In the genomic region with DNA sequence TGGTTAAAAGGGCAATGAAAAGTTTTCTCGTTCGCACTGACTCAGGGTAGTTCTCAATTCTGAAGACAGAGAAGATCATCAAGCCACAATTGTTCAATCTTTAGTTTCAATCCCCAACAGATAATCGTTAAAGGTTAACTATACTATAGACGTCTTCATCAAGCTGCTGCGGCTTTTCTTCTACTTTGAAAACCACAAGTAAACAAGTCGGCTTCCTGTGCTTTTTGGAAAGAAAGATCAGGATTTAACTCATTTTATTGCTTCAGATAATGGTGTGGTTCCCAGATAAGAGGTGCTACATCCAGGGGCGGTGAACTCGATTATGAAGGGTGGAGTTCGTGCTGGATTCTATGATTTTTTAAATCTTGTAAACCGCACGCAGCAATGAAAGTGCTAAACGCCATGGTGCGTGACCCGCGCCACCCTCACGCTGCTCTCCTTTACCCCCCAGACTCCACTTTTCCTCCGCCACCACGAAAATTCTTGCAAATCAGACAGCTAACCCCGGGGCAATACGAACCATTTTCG, we compare ENCODE assay signal across 8 cellular contexts. TPM values are rescaled to one million over a fixed set of nuclear protein-coding genes. Genes with fewer than 3 reads are reported as not detected.
DNase-seq lines count a peak whose midpoint lies in the region; ATAC-seq, FAIRE-seq and TF ChIP-seq lines count a peak whose summit lies in the region.

No MANE protein-coding gene starts in this region.

- H3K36me3 ChIP-seq in CD8-positive, alpha-beta memory T cell (ENCODE audit: insufficient read depth, low read length), result no peaks in the 10 kb centered on the region

- H3K27me3 ChIP-seq in CD8-positive, alpha-beta memory T cell (ENCODE audit: insufficient read depth, low read length, poor library complexity, severe bottlenecking), result peaks cover 15% of the 10 kb centered on the region

- peak overlapping the region; percentile 85 to 94 (median 89) for H3K4me3 Mint-ChIP-seq in CD8-positive, alpha-beta memory T cell

- TF ChIP-seq CTCF in fibroblast of villous mesenchyme (IDR thresholded peaks at IDR 0.05; ENCODE audit: insufficient read depth, low read depth, low read length) (no peak), retinal pigment epithelial cell (conservative IDR thresholded peaks at IDR 0.05; ENCODE audit: low read depth, low read length) (no peak)

- DNase-seq in CD8-positive, alpha-beta memory T cell, result peak in 1 of 5 donors; percentile 7
- DNase-seq in GM19239 (ENCODE audit: insufficient read length, low spot score), result peak; percentile 39
- DNase-seq in SK-N-DZ (ENCODE audit: low spot score), result peak; percentile 83
- DNase-seq in fibroblast of villous mesenchyme (ENCODE audit: low read depth), result peak; percentile 58
- no peak for DNase-seq in retinal pigment epithelial cell (ENCODE audit: low read depth)
- no peak for DNase-seq in GDM1 (lab: John Stamatoyannopoulos, UW)
- DNase-seq in activated CD4-positive, alpha-beta T cell treated with anti-CD3 and anti-CD28 coated beads, Interleukin-2, amount 50 U/mL, for 4 hours, result no peak

- H3K27me3 Mint-ChIP-seq in CD8-positive, alpha-beta memory T cell, result peaks cover 23 to 71% of the 10 kb centered on the region in 2 donors

- POLR2A ChIA-PET in CD8-positive, alpha-beta memory T cell (lab: Charles Lee), result no interaction called here

- H3K9me3 ChIP-seq in CD8-positive, alpha-beta memory T cell (ENCODE audit: low read length), result no peaks in the 10 kb centered on the region

- peak overlapping the region; percentile 66 for H3K27ac ChIP-seq in CD8-positive, alpha-beta memory T cell (ENCODE audit: low read depth, low read length)

- peaks cover 32 to 40% (median 36%) of the 10 kb centered on the region in 3 donors for H3K4me1 Mint-ChIP-seq in CD8-positive, alpha-beta memory T cell

- peak; percentile 49 for ATAC-seq in HG03196 (IDR thresholded peaks at IDR 0.05; ENCODE audit: unreplicated experiment)

- CTCF ChIA-PET in CD8-positive, alpha-beta memory T cell (lab: Charles Lee), result no interaction called here

- no peaks in the 10 kb centered on the region for H3K36me3 Mint-ChIP-seq in CD8-positive, alpha-beta memory T cell

- H3K4me1 ChIP-seq in CD8-positive, alpha-beta memory T cell (ENCODE audit: insufficient read depth, low read length), result peaks cover 15% of the 10 kb centered on the region

- peak; percentile 91 for FAIRE-seq in GM19239 (lab: Jason Lieb, UNC)

- H3K27ac Mint-ChIP-seq in CD8-positive, alpha-beta memory T cell, result peak overlapping the region in 5 of 8 donors; percentile 12 to 71 (median 66)

- H3K9me3 Mint-ChIP-seq in CD8-positive, alpha-beta memory T cell, result peaks cover 0 to 3% (median 0%) of the 10 kb centered on the region in 5 donors

- peak overlapping the region; percentile 69 for H3K4me3 ChIP-seq in CD8-positive, alpha-beta memory T cell (ENCODE audit: low read length)
- peak overlapping the region; percentile 75 for H3K4me3 ChIP-seq in fibroblast of villous mesenchyme (ENCODE audit: low read depth, low read length)
- peak overlapping the region; percentile 79 for H3K4me3 ChIP-seq in retinal pigment epithelial cell (ENCODE audit: low read length)

RNA-seq across cellular contexts. Expression of a gene that starts 0.5 kb away (rescaled TPM):
- 10 to 100 TPM; 23.5 to 25.9 TPM for total RNA-seq in CD8-positive, alpha-beta memory T cell
- 5.0 TPM for polyA plus RNA-seq in CD8-positive, alpha-beta memory T cell
- 80.4 and 81.2 TPM in 2 replicates for polyA plus RNA-seq in SK-N-DZ (2014; cell fraction: cytosol; rRNA removed)
- polyA plus RNA-seq in SK-N-DZ (2014; cell fraction: nucleus; rRNA removed), result 167 and 207 TPM in 2 replicates
- total RNA-seq in fibroblast of villous mesenchyme, result 5.5 and 5.6 TPM in 2 replicates

Comparison
In these comparisons a context has a peak if more than half of its experiments do, and no peak if none do; other contexts are left out.
1. DNase-seq: peak in GM19239 (single experiment), SK-N-DZ (single experiment) and fibroblast of villous mesenchyme (single experiment); none in retinal pigment epithelial cell (single experiment), GDM1 (single experiment) and activated CD4-positive, alpha-beta T cell treated with anti-CD3 and anti-CD28 coated beads, Interleukin-2, amount 50 U/mL, for 4 hours (0 of 2).
2. Peak in every context shown above with its lines, with median percentiles within 50 percentile points of each other: H3K4me3 ChIP-seq.